35 cellular contexts compared by ENCODE assay signal in the genomic region with DNA sequence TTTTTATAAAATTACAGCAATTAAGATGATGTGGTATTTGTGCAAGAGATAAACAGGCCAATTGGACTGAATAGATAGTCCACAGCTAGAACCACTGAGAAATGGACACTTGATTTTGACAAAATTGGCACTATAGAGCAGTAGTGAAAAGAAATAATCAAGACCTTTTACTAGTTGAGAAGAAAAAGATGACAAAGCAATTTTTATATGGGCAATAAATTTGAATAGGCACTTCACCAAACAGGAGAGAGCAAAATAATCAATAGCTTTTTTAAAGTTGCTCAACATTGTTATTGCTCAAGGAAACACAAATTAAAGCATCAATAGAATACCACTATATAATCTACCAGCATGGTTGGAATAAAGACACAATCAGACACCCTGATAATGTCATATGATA.
"Had no signal": no experiment of that assay in that cellular context is flagged by ENCODE, and none has a peak within 500 bp of the region (broad histone marks: within the 10 kb centered on the region; RNA-seq: fewer than 3 reads in every experiment).

No MANE protein-coding gene starts in this region.

- H3K9me3 ChIP-seq: MG63 had no signal

- H3K27me3 ChIP-seq: MG63 had no signal

- H3K36me3 ChIP-seq: MG63 had no signal

- H3K4me3 ChIP-seq: MG63 had no signal

- DNase-seq: Karpas-422, Kasumi-1, MG63, MM.1S, MV-4-11, NCI-H1048, NCI-H1092, NCI-H1092 treated with DMSO at 0.1 percent for 48 hours, NCI-H1105, NCI-H1105 treated with DMSO at 0.1 percent for 48 hours, NCI-H1417, NCI-H1417 treated with DMSO at 0.1 percent for 48 hours, NCI-H1436, NCI-H1436 treated with DMSO at 0.1 percent for 48 hours, NCI-H146, NCI-H1694, NCI-H1694 treated with DMSO at 0.1 percent for 48 hours, NCI-H187, NCI-H187 treated with DMSO at 0.1 percent for 48 hours, NCI-H1930, NCI-H2029, NCI-H2029 treated with DMSO at 0.1 percent for 48 hours, NCI-H2081, NCI-H2081 treated with DMSO at 0.1 percent for 48 hours, NCI-H2107, NCI-H2171, NCI-H2171 treated with DMSO at 0.1 percent for 48 hours, NCI-H2227 treated with DMSO at 0.1 percent for 48 hours, NCI-H226, NCI-H345, NCI-H446, NCI-H446 treated with DMSO at 0.1 percent for 48 hours, NCI-H510A, NCI-H524, NCI-H524 treated with DMSO at 0.1 percent for 48 hours had no signal
